In the genomic region with DNA sequence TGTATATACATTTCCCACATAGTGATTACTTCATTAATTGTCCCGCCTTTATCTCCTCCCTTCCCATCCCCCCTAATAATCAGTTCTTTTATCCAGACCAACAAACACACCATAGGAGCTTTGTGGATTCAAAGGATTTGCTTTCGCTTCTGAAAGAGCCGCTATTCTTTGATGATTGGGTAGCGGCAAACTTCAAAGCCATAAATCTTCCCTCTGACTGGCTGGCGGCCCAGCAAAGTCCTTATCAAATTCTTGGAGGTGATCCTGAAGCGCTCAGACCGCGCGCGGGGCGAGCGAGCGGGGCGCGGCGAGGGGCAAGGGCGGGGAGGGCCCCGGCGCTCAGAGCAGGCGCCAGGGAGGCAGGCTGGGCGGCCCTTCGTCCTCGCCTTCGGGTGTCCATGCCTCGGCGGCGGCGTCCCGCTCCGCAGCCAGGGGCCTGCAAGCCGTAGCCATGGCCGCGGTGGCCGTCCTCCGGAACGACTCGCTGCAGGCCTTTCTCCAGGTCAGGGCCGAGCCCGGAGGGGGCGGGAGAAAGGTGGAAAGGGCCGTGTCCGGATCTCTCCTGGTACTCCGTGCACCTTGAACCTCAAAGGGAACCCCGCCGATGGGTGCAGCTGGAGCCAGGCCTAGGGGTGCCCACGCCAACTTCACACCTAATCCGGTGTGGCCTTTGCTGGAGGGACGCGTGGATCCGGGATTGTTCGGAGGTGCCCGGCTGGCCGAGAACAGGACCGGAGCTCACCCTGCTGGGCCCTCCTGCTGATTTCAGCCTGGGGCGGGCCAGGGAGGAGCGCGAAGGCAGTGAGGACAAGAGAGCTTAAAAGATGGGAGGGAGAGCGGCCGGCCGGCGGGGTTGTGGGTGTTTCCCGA, we compare ENCODE assay signal across 8 cellular contexts. TPM values are rescaled to one million over a fixed set of nuclear protein-coding genes. Genes with fewer than 3 reads are reported as not detected.
DNase-seq lines count a peak whose midpoint lies in the region; ATAC-seq, FAIRE-seq and TF ChIP-seq lines count a peak whose summit lies in the region.

Gene SP5, plus strand, starts transcription at position 276 of the 870 bp plus-strand sequence. Its CDS starts 176 bp downstream, at position 452.

- peak within 1 kb of the TSS; percentile 63 for H3K4me2 ChIP-seq in SK-N-SH
- H3K4me2 ChIP-seq in keratinocyte (ENCODE audit: control insufficient read depth, extremely low read depth, insufficient read depth, low read depth, low read length), result peak within 1 kb of the TSS; percentile 88
- no peak within 1 kb of the TSS for H3K4me2 ChIP-seq in OCI-LY7 (ENCODE audit: low read length)

- dilution Hi-C loops in keratinocyte (cut with MboI; ENCODE audit: extremely low pct_ligation_motif_present, low sequenced_read_pairs), result no loop called here

- TF ChIP-seq EP300 in SK-N-SH (IDR thresholded peaks at IDR 0.05; ENCODE audit: borderline replicate concordance in 1 of 2, low read depth in 1 of 2, low read length in 1 of 2), result no peak

- POLR2A ChIA-PET in SK-N-SH (lab: Yijun Ruan, JAX), result no interaction called here
- POLR2A ChIA-PET in OCI-LY7 (lab: Charles Lee), result no interaction called here

- H2AFZ ChIP-seq in SK-N-SH (ENCODE audit: low read depth), result peak within 1 kb of the TSS; percentile 16; the same call in 1 of the 2 replicates
- peak within 1 kb of the TSS; percentile 42 for H2AFZ ChIP-seq in keratinocyte (ENCODE audit: control insufficient read depth, low read length)
- no peak within 1 kb of the TSS for H2AFZ ChIP-seq in OCI-LY7 (ENCODE audit: low read length)

- H3K4me1 Mint-ChIP-seq in central memory CD8-positive, alpha-beta T cell, result peaks cover 19% of the 10 kb centered on the region

- H3F3A ChIP-seq in SK-N-SH (replicated peaks; ENCODE audit: insufficient read depth), result no peaks in the 10 kb centered on the region

- H3K9me2 ChIP-seq in SK-N-SH (no peaks in the 10 kb centered on the region), OCI-LY7 (ENCODE audit: insufficient read depth, low read length) (no peaks in the 10 kb centered on the region)

- H3K79me2 ChIP-seq in SK-N-SH (ENCODE audit: insufficient read depth) (no peaks in the 10 kb centered on the region), keratinocyte (ENCODE audit: control insufficient read depth, insufficient read depth, low read length) (no peaks in the 10 kb centered on the region), OCI-LY7 (ENCODE audit: insufficient read depth, low read depth, low read length) (no peaks in the 10 kb centered on the region)

- H3K36me3 Mint-ChIP-seq in central memory CD8-positive, alpha-beta T cell (ENCODE audit: insufficient read depth), result peaks cover 11% of the 10 kb centered on the region

- no peaks in the 10 kb centered on the region for H3K9me1 ChIP-seq in keratinocyte (ENCODE audit: control insufficient read depth, extremely low read depth, insufficient read depth, low read length)

- DNase-seq in CD1c-positive myeloid dendritic cell (ENCODE audit: extremely low spot score) (peak; percentile 36), HS-27A (ENCODE audit: low read depth) (peak; percentile 19), SK-N-SH (peak; percentile 74), keratinocyte (ENCODE audit: low read depth, low spot score) (no peak), OCI-LY7 (ENCODE audit: low spot score) (no peak), NCI-H1105 treated with DMSO at 0.1 percent for 48 hours (lab: John Stamatoyannopoulos, UW) (no peak)
- no peak for DNase-seq in central memory CD8-positive, alpha-beta T cell (ENCODE audit: low spot score in 2 of 2)
- peak; percentile 19 for DNase-seq in stimulated activated CD4-positive, alpha-beta T cell treated with anti-CD3 and anti-CD28 coated beads, Interleukin-4, amount 100 ng/mL, for 1 hour

- ATAC-seq in central memory CD8-positive, alpha-beta T cell (replicated peaks; ENCODE audit: extremely low read depth, poor library complexity, severe bottlenecking), result peak; percentile 33

- H3K27me3 ChIP-seq in SK-N-SH (ENCODE audit: insufficient read depth), result peaks cover 77% of the 10 kb centered on the region
- peaks cover 90% of the 10 kb centered on the region for H3K27me3 ChIP-seq in keratinocyte (ENCODE audit: control insufficient read depth, extremely low read depth, insufficient read depth, low read length)

- no peak for TF ChIP-seq RAD21 in SK-N-SH (IDR thresholded peaks at IDR 0.05; ENCODE audit: low read length)

- H3K27ac ChIP-seq in SK-N-SH (ENCODE audit: low read depth in 2 of 2, low read length in 1 of 2), result no peak within 1 kb of the TSS
- no peak within 1 kb of the TSS for H3K27ac ChIP-seq in keratinocyte (ENCODE audit: control insufficient read depth, insufficient read depth, low read length)
- H3K27ac ChIP-seq in OCI-LY7 (ENCODE audit: low read depth, low read length, poor library complexity, severe bottlenecking), result no peak within 1 kb of the TSS

- H3K4me3 Mint-ChIP-seq in central memory CD8-positive, alpha-beta T cell, result peak within 1 kb of the TSS; percentile 86

- H3K27me3 Mint-ChIP-seq in central memory CD8-positive, alpha-beta T cell, result peaks cover 70% of the 10 kb centered on the region

- no peak within 1 kb of the TSS for H3K9ac ChIP-seq in SK-N-SH
- H3K9ac ChIP-seq in keratinocyte (ENCODE audit: control insufficient read depth, extremely low read depth, insufficient read depth, low read length), result no peak within 1 kb of the TSS

- no peak within 1 kb of the TSS for H3K27ac Mint-ChIP-seq in central memory CD8-positive, alpha-beta T cell (ENCODE audit: low read depth)

- H3K4me1 ChIP-seq in SK-N-SH (ENCODE audit: control insufficient read depth in 1 of 2, insufficient read depth in 2 of 2, low read depth in 1 of 2, low read length in 1 of 2) (peaks cover 0 to 9% of the 10 kb centered on the region in 2 experiments; a peak in 2 of 4 replicates), keratinocyte (ENCODE audit: control insufficient read depth, extremely low read depth, insufficient read depth, low read length) (peaks cover 3% of the 10 kb centered on the region), OCI-LY7 (ENCODE audit: insufficient read depth, low read length, poor library complexity, severe bottlenecking) (no peaks in the 10 kb centered on the region)

- no peaks in the 10 kb centered on the region for H3K9me3 Mint-ChIP-seq in central memory CD8-positive, alpha-beta T cell

- H3K36me3 ChIP-seq in SK-N-SH (replicated peaks in 1 of 2; ENCODE audit: control insufficient read depth in 1 of 2, insufficient read depth in 2 of 2, low read length in 1 of 2), result no peaks in the 10 kb centered on the region
- H3K36me3 ChIP-seq in keratinocyte (ENCODE audit: control insufficient read depth in 2 of 2, extremely low read depth in 1 of 2, insufficient read depth in 2 of 2, low read length in 2 of 2), result no peaks in the 10 kb centered on the region
- H3K36me3 ChIP-seq in OCI-LY7 (ENCODE audit: insufficient read depth, low read length), result no peaks in the 10 kb centered on the region

- peak within 1 kb of the TSS; percentile 24 to 56 for H3K4me3 ChIP-seq in SK-N-SH (ENCODE audit: low read depth in 2 of 2, low read length in 1 of 2)
- peak within 1 kb of the TSS; percentile 29 to 73 (median 67) for H3K4me3 ChIP-seq in keratinocyte (ENCODE audit: control insufficient read depth in 2 of 3, extremely low read depth in 1 of 3, insufficient read depth in 2 of 3, low read depth in 1 of 3, low read length in 3 of 3)
- H3K4me3 ChIP-seq in OCI-LY7 (ENCODE audit: low read depth, low read length, poor library complexity, severe bottlenecking), result no peak within 1 kb of the TSS

- CTCF ChIA-PET in SK-N-SH (lab: Yijun Ruan, JAX) (interaction anchor here (0.6 to 1.3 kb wide), 7 partner anchors 12 to 480 kb away, joined by 3 to 4 read pairs (median 3); partner anchors contain the start of gene GAD1), OCI-LY7 (lab: Charles Lee; ENCODE audit: unreplicated experiment) (no interaction called here)

- FAIRE-seq in keratinocyte (lab: Jason Lieb, UNC), result no peak

- intact Hi-C loops in OCI-LY7 (cut with micrococcal nuclease; ENCODE audit: unreplicated experiment), result no loop called here

- TF ChIP-seq CTCF in SK-N-SH (IDR thresholded peaks at IDR 0.05) (no peak), keratinocyte (optimal IDR thresholded peaks at IDR 0.05 in 1 of 3, IDR thresholded peaks at IDR 0.05 in 1 of 3, conservative IDR thresholded peaks at IDR 0.05 in 1 of 3; ENCODE audit: extremely low read depth in 1 of 3, insufficient read depth in 2 of 3, low read length in 3 of 3) (peak in 1 of 3 experiments; percentile 5), OCI-LY7 (conservative IDR thresholded peaks at IDR 0.05; ENCODE audit: low read length) (no peak)

- H3K9me3 ChIP-seq in SK-N-SH (no peaks in the 10 kb centered on the region), keratinocyte (ENCODE audit: control insufficient read depth, low read depth, low read length) (no peaks in the 10 kb centered on the region), OCI-LY7 (ENCODE audit: low read length) (no peaks in the 10 kb centered on the region)

- no TSS peak for BruUV-seq in OCI-LY7 (replicated peaks; lab: Mats Ljungman, UMichigan)

- H4K20me1 ChIP-seq in SK-N-SH (ENCODE audit: insufficient read depth) (no peaks in the 10 kb centered on the region), keratinocyte (ENCODE audit: control insufficient read depth, extremely low read depth, insufficient read depth, low read length) (no peaks in the 10 kb centered on the region), OCI-LY7 (ENCODE audit: insufficient read depth, low read length) (no peaks in the 10 kb centered on the region)

- WGBS in SK-N-SH (ENCODE audit: low lambda C conversion rate), result 4% methylated on average over 42 of the region's 62 CpGs

TF ChIP-seq in SK-N-SH, 30 proteins besides CTCF, POLR2A, EP300 and RAD21:
- TF ChIP-seq FOSL2 (IDR thresholded peaks at IDR 0.05; ENCODE audit: borderline replicate concordance, low read depth), result no peak
- TF ChIP-seq EZH2phosphoT487 (IDR thresholded peaks at IDR 0.05; ENCODE audit: borderline replicate concordance, low read depth), result 0 out of 2 replicates have a peak, but pooled peaks have one; percentile 44

RNA-seq across cellular contexts. Expression of gene SP5, which starts in this region (rescaled TPM):
- polyA plus RNA-seq in SK-N-SH (2012; rRNA removed) (not detected in 2 replicates), keratinocyte (not detected in 3 replicates)
- polyA plus RNA-seq in SK-N-SH (2012; cell fraction: cytosol; rRNA removed), result not detected in 2 replicates
- not detected in 2 replicates for polyA plus RNA-seq in SK-N-SH (2012; cell fraction: nucleus; rRNA removed)
- not detected for polyA plus RNA-seq in keratinocyte (2011; ENCODE audit: low read depth)
- polyA plus RNA-seq in keratinocyte (2011; cell fraction: cytosol; rRNA removed), result not detected in 2 replicates
- polyA plus RNA-seq in keratinocyte (2011; cell fraction: nucleus; rRNA removed), result not detected in 2 replicates
- polyA plus RNA-seq in keratinocyte (2012; ENCODE audit: low replicate concordance), result 0.05 TPM in 1 of 2 replicates, not detected in the other
- not detected in 3 replicates for polyA minus RNA-seq in keratinocyte
- not detected for polyA minus RNA-seq in keratinocyte (2011; cell fraction: cytosol; rRNA and poly(A)+ RNA removed)
- not detected in 2 replicates for polyA minus RNA-seq in keratinocyte (2011; cell fraction: nucleus; rRNA and poly(A)+ RNA removed)
- not detected in 2 replicates for total RNA-seq in OCI-LY7 (2014; rRNA removed; shearing (Covaris generic))
- total RNA-seq in OCI-LY7 (2022), result not detected in 2 replicates

Comparison
In these comparisons a context has a peak if more than half of its experiments do, and no peak if none do; other contexts are left out.
1. Peak in DNase-seq, H3K4me3 ChIP-seq and H3K4me2 ChIP-seq in SK-N-SH; RNA of the gene not detected or under 1 TPM.
2. DNase-seq: peak in CD1c-positive myeloid dendritic cell (single experiment), HS-27A (single experiment) and stimulated activated CD4-positive, alpha-beta T cell treated with anti-CD3 and anti-CD28 coated beads, Interleukin-4, amount 100 ng/mL, for 1 hour (single experiment); none in central memory CD8-positive, alpha-beta T cell (0 of 2), keratinocyte (single experiment), OCI-LY7 (single experiment) and NCI-H1105 treated with DMSO at 0.1 percent for 48 hours (single experiment).